Comparison of ENCODE assay signal across 8 cellular contexts in genomic region chr10:73247509-73248258, GRCh38. TPM values are rescaled to one million over a fixed set of nuclear protein-coding genes. Genes with fewer than 3 reads are reported as not detected.
A peak's percentile ranks its signal among the peaks of the same experiment; 100 is the strongest.
DNase-seq lines count a peak whose midpoint lies in the region; ATAC-seq, FAIRE-seq and TF ChIP-seq lines count a peak whose summit lies in the region.

No MANE protein-coding gene starts in this region.

- peak overlapping the region; percentile 65 for H3K9ac ChIP-seq in NT2/D1 (ENCODE audit: insufficient read length, low read depth)

- no peak for TF ChIP-seq CTCF in DOHH2 (IDR thresholded peaks at IDR 0.05; ENCODE audit: low read depth, low read length, poor library complexity, severe bottlenecking)
- TF ChIP-seq CTCF in pancreas (IDR thresholded peaks at IDR 0.05) = no peak

- H3K4me1 Mint-ChIP-seq in effector memory CD8-positive, alpha-beta T cell (ENCODE audit: low read depth in 2 of 2) = peaks cover 35 to 47% of the 10 kb centered on the region in 2 donors

- H3K27me3 Mint-ChIP-seq in effector memory CD8-positive, alpha-beta T cell = no peaks in the 10 kb centered on the region

- H3K27me3 ChIP-seq in DOHH2 (ENCODE audit: control insufficient read depth, low read length) (no peaks in the 10 kb centered on the region), NT2/D1 (ENCODE audit: insufficient read depth, insufficient read length) (no peaks in the 10 kb centered on the region), pancreas (no peaks in the 10 kb centered on the region)

- peak overlapping the region; percentile 87 for H3K27ac ChIP-seq in DOHH2 (ENCODE audit: low read depth, low read length)
- peak overlapping the region; percentile 46 to 79 (median 70) for H3K27ac ChIP-seq in pancreas

- peak overlapping the region; percentile 91 for H3K4me2 ChIP-seq in DOHH2 (ENCODE audit: low read length)

- peaks cover 29% of the 10 kb centered on the region for H3F3A ChIP-seq in DOHH2 (ENCODE audit: control insufficient read depth, insufficient read depth)

- no peaks in the 10 kb centered on the region for H3K9me3 Mint-ChIP-seq in effector memory CD8-positive, alpha-beta T cell

- H4K20me1 ChIP-seq in DOHH2 (ENCODE audit: control insufficient read depth, insufficient read depth, low read depth, low read length) = 0 out of 2 replicates have a peak, but pooled peaks cover 4% of the 10 kb centered on the region

- H3K9me2 ChIP-seq in DOHH2 (replicated peaks; ENCODE audit: control insufficient read depth, low read length) = no peaks in the 10 kb centered on the region

- FAIRE-seq in pancreas (lab: Jason Lieb, UNC) = no peak

- DNase-seq in NT2/D1 (ENCODE audit: low read depth, low spot score) (no peak), pancreas (no peak), SHP77 (lab: John Stamatoyannopoulos, UW) (no peak), NCI-H1048 (lab: John Stamatoyannopoulos, UW) (no peak)
- DNase-seq in effector memory CD8-positive, alpha-beta T cell = no peak
- no peak for DNase-seq in stimulated activated CD4-positive, alpha-beta T cell treated with anti-CD3 and anti-CD28 coated beads, Interleukin-12 subunit alpha, Interleukin-12 subunit beta, amount 100 ng/mL, for 4 hours

- peaks cover 67% of the 10 kb centered on the region for H3K4me1 ChIP-seq in DOHH2 (ENCODE audit: control insufficient read depth, low read length)
- H3K4me1 ChIP-seq in NT2/D1 (ENCODE audit: insufficient read depth, insufficient read length) = peaks cover 2% of the 10 kb centered on the region
- H3K4me1 ChIP-seq in pancreas = peaks cover 0 to 21% (median 10%) of the 10 kb centered on the region in 3 donors

- no peak for ATAC-seq in effector memory CD8-positive, alpha-beta T cell (replicated peaks)
- no peak for ATAC-seq in pancreas
- ATAC-seq in HG03457 (IDR thresholded peaks at IDR 0.05; ENCODE audit: unreplicated experiment) = no peak

- H3K27ac Mint-ChIP-seq in effector memory CD8-positive, alpha-beta T cell = peak overlapping the region; percentile 92 to 96

- peaks cover 77% of the 10 kb centered on the region for H3K36me3 Mint-ChIP-seq in effector memory CD8-positive, alpha-beta T cell (ENCODE audit: insufficient read depth)

- 16 to 18% methylated on average over 4 of the region's 4 CpGs for WGBS in pancreas, 2 donors

- intact Hi-C loops in pancreas (cut with DNase I) = no loop called here

- peaks cover 88% of the 10 kb centered on the region for H3K36me3 ChIP-seq in DOHH2 (ENCODE audit: control insufficient read depth, low read length)
- peaks cover 75% of the 10 kb centered on the region for H3K36me3 ChIP-seq in NT2/D1 (ENCODE audit: insufficient read depth, insufficient read length, low read length)
- H3K36me3 ChIP-seq in pancreas = peaks cover 0 to 5% (median 0%) of the 10 kb centered on the region in 3 donors

- peaks cover 92% of the 10 kb centered on the region for H3K79me2 ChIP-seq in DOHH2 (ENCODE audit: control insufficient read depth, low read length)

- peak overlapping the region; percentile 92 to 96 for H3K4me3 Mint-ChIP-seq in effector memory CD8-positive, alpha-beta T cell

- no peaks in the 10 kb centered on the region for H3K9me3 ChIP-seq in DOHH2 (ENCODE audit: control insufficient read depth, insufficient read depth, low read length)
- no peaks in the 10 kb centered on the region for H3K9me3 ChIP-seq in NT2/D1 (ENCODE audit: insufficient read depth, low read length)
- H3K9me3 ChIP-seq in pancreas = no peaks in the 10 kb centered on the region

- peak overlapping the region; percentile 97 for H3K4me3 ChIP-seq in DOHH2 (ENCODE audit: low read length)
- H3K4me3 ChIP-seq in NT2/D1 (ENCODE audit: insufficient read length, low read depth) = peak overlapping the region; percentile 87
- H3K4me3 ChIP-seq in pancreas = peak overlapping the region; percentile 68 to 94 (median 85)

RNA-seq across cellular contexts. Expression of gene DNAJC9, which starts 0.6 kb away (rescaled TPM):
- total RNA-seq in pancreas = 1 to 10 TPM; 3.7 to 6.7 (median 4.9) TPM
- 1 to 10 TPM; 4.9 to 8.5 TPM for polyA plus RNA-seq in pancreas

RNA-seq across cellular contexts. Expression of gene MRPS16, which starts 4.8 kb away (rescaled TPM):
- 10 to 100 TPM; 24.1 to 46.0 (median 42.9) TPM for total RNA-seq in pancreas
- 10 to 100 TPM; 25.6 to 34.2 TPM for polyA plus RNA-seq in pancreas
